Comparison of ENCODE assay signal across 10 cellular contexts in genomic region chr7:158495780-158496179, GRCh38.
DNase-seq lines count a peak whose midpoint lies in the region; ATAC-seq and TF ChIP-seq lines count a peak whose summit lies in the region.
"Had no signal": no experiment of that assay in that cellular context is flagged by ENCODE, and none has a peak within 500 bp of the region (broad histone marks: within the 10 kb centered on the region; RNA-seq: fewer than 3 reads in every experiment).

No MANE protein-coding gene starts in this region.

- H3K36me3 Mint-ChIP-seq in stimulated activated effector memory CD8-positive, alpha-beta T cell treated with anti-CD3 and anti-CD28 coated beads, Interleukin-12 subunit alpha, Interleukin-12 subunit beta, amount 100 ng/mL, for 72 hours: no peaks in the 10 kb centered on the region
- H3K36me3 Mint-ChIP-seq in HFFc6 (ENCODE audit: low read depth): no peaks in the 10 kb centered on the region

- DNase-seq in activated T-cell treated with anti-CD3 and anti-CD28 coated beads, Interleukin-2, amount 50 U/mL, for 48 hours: peak; percentile 17 to 34
- DNase-seq in activated T-cell treated with anti-CD3 and anti-CD28 coated beads, Interleukin-2, amount 50 U/mL, for 1 hour: no peak
- DNase-seq in NCI-H128 (lab: John Stamatoyannopoulos, UW; ENCODE audit: unreplicated experiment) (peak; percentile 27), GM19238 (ENCODE audit: insufficient read length, low spot score) (no peak), hippocampal formation (lab: John Stamatoyannopoulos, UW) (no peak), HFFc6 (no peak)
- no peak for DNase-seq in stimulated activated effector memory CD8-positive, alpha-beta T cell treated with anti-CD3 and anti-CD28 coated beads, Interleukin-12 subunit alpha, Interleukin-12 subunit beta, amount 100 ng/mL, for 72 hours (ENCODE audit: low spot score in 2 of 2)
- DNase-seq: activated B cell treated with CpG ODN at 0.5 μM for 24 hours had no signal

- H3K27ac Mint-ChIP-seq in stimulated activated effector memory CD8-positive, alpha-beta T cell treated with anti-CD3 and anti-CD28 coated beads, Interleukin-12 subunit alpha, Interleukin-12 subunit beta, amount 100 ng/mL, for 72 hours: no peak overlapping the region
- H3K27ac Mint-ChIP-seq in HFFc6: no peak overlapping the region
- H3K27ac Mint-ChIP-seq: activated B cell treated with CpG ODN at 0.5 μM for 24 hours; stimulated activated naive CD8-positive, alpha-beta T cell treated with anti-CD3 and anti-CD28 coated beads, Interleukin-15, Interleukin-2, amounts not matched to agents 100 ng/mL and 50 ng/mL, for 24 hours had no signal

- ATAC-seq in stimulated activated effector memory CD8-positive, alpha-beta T cell treated with anti-CD3 and anti-CD28 coated beads, Interleukin-12 subunit alpha, Interleukin-12 subunit beta, amount 100 ng/mL, for 72 hours: peak; percentile 67

- peak overlapping the region; percentile 61 for H3K27ac ChIP-seq in angular gyrus (ENCODE audit: low read depth, low read length)

- H3K4me3 Mint-ChIP-seq in stimulated activated effector memory CD8-positive, alpha-beta T cell treated with anti-CD3 and anti-CD28 coated beads, Interleukin-12 subunit alpha, Interleukin-12 subunit beta, amount 100 ng/mL, for 72 hours: no peak overlapping the region
- H3K4me3 Mint-ChIP-seq in HFFc6: no peak overlapping the region
- H3K4me3 Mint-ChIP-seq: activated B cell treated with CpG ODN at 0.5 μM for 24 hours; stimulated activated naive CD8-positive, alpha-beta T cell treated with anti-CD3 and anti-CD28 coated beads, Interleukin-15, Interleukin-2, amounts not matched to agents 100 ng/mL and 50 ng/mL, for 24 hours had no signal

- H3K9me3 Mint-ChIP-seq in stimulated activated effector memory CD8-positive, alpha-beta T cell treated with anti-CD3 and anti-CD28 coated beads, Interleukin-12 subunit alpha, Interleukin-12 subunit beta, amount 100 ng/mL, for 72 hours: no peaks in the 10 kb centered on the region
- H3K9me3 Mint-ChIP-seq in HFFc6: peaks cover 8% of the 10 kb centered on the region; the same call in 1 of the 2 replicates
- H3K9me3 Mint-ChIP-seq: activated B cell treated with CpG ODN at 0.5 μM for 24 hours; stimulated activated naive CD8-positive, alpha-beta T cell treated with anti-CD3 and anti-CD28 coated beads, Interleukin-15, Interleukin-2, amounts not matched to agents 100 ng/mL and 50 ng/mL, for 24 hours had no signal

- H3K4me1 Mint-ChIP-seq in stimulated activated effector memory CD8-positive, alpha-beta T cell treated with anti-CD3 and anti-CD28 coated beads, Interleukin-12 subunit alpha, Interleukin-12 subunit beta, amount 100 ng/mL, for 72 hours: peaks cover 12% of the 10 kb centered on the region
- no peaks in the 10 kb centered on the region for H3K4me1 Mint-ChIP-seq in HFFc6 (ENCODE audit: low read depth)
- H3K4me1 Mint-ChIP-seq: activated B cell treated with CpG ODN at 0.5 μM for 24 hours had no signal

- no peak for TF ChIP-seq CTCF in HFFc6 (IDR thresholded peaks at IDR 0.05)

- peaks cover 3% of the 10 kb centered on the region; the same call in 1 of the 2 replicates for H3K27me3 Mint-ChIP-seq in HFFc6 (ENCODE audit: insufficient read depth)
- H3K27me3 Mint-ChIP-seq: activated B cell treated with CpG ODN at 0.5 μM for 24 hours; stimulated activated naive CD8-positive, alpha-beta T cell treated with anti-CD3 and anti-CD28 coated beads, Interleukin-15, Interleukin-2, amounts not matched to agents 100 ng/mL and 50 ng/mL, for 24 hours had no signal

Comparison
In these comparisons a context has a peak if more than half of its experiments do, and no peak if none do; other contexts are left out.
1. DNase-seq: peak in activated T-cell treated with anti-CD3 and anti-CD28 coated beads, Interleukin-2, amount 50 U/mL, for 48 hours (2 of 2) and NCI-H128 (single experiment); none in activated T-cell treated with anti-CD3 and anti-CD28 coated beads, Interleukin-2, amount 50 U/mL, for 1 hour (single experiment), stimulated activated effector memory CD8-positive, alpha-beta T cell treated with anti-CD3 and anti-CD28 coated beads, Interleukin-12 subunit alpha, Interleukin-12 subunit beta, amount 100 ng/mL, for 72 hours (0 of 2), GM19238 (single experiment), hippocampal formation (0 of 2) and HFFc6 (single experiment).